ENCODE assay signal across 16 cellular contexts in genomic region chr17:29114141-29114540, GRCh38.
DNase-seq lines count a peak whose midpoint lies in the region; ATAC-seq lines count a peak whose summit lies in the region.
"Had no signal": no experiment of that assay in that cellular context is flagged by ENCODE, and none has a peak within 500 bp of the region (broad histone marks: within the 10 kb centered on the region; RNA-seq: fewer than 3 reads in every experiment).

No MANE protein-coding gene starts in this region.

- peaks cover 73 to 82% (median 80%) of the 10 kb centered on the region in 3 donors for H3K36me3 ChIP-seq in skeletal muscle tissue (ENCODE audit: control insufficient read depth in 3 of 3, insufficient read depth in 3 of 3, low read length in 3 of 3)
- H3K36me3 ChIP-seq: BE2C had no signal

- no peaks in the 10 kb centered on the region for H3K27me3 Mint-ChIP-seq in activated T-cell treated with anti-CD3 and anti-CD28 coated beads, Interleukin-2, amount 50 U/mL, for 24 hours
- H3K27me3 Mint-ChIP-seq in activated T-helper 17 cell treated with anti-CD3 and anti-CD28 coated beads, Interleukin-2, amount 50 U/mL, for 72 hours, result no peaks in the 10 kb centered on the region
- no peaks in the 10 kb centered on the region for H3K27me3 Mint-ChIP-seq in activated CD8-positive, alpha-beta memory T cell treated with anti-CD3 and anti-CD28 coated beads, Interleukin-2, amount 10 ng/mL, durations not matched to agents 7 days and 5 days

- H3K4me1 ChIP-seq in skeletal muscle tissue (ENCODE audit: control insufficient read depth in 3 of 3, insufficient read depth in 3 of 3, low read length in 3 of 3), result peaks cover 56 to 95% (median 79%) of the 10 kb centered on the region in 3 donors

- H3K4me3 Mint-ChIP-seq in activated T-cell treated with anti-CD3 and anti-CD28 coated beads, Interleukin-2, amount 50 U/mL, for 24 hours, result no peak overlapping the region
- no peak overlapping the region for H3K4me3 Mint-ChIP-seq in activated T-helper 17 cell treated with anti-CD3 and anti-CD28 coated beads, Interleukin-2, amount 50 U/mL, for 72 hours
- H3K4me3 Mint-ChIP-seq in activated CD8-positive, alpha-beta memory T cell treated with anti-CD3 and anti-CD28 coated beads, Interleukin-2, amount 10 ng/mL, durations not matched to agents 7 days and 5 days, result no peak overlapping the region
- H3K4me3 Mint-ChIP-seq: GM23338 had no signal

- H3K4me3 ChIP-seq in skeletal muscle tissue (ENCODE audit: low read length in 3 of 3), result no peak overlapping the region
- H3K4me3 ChIP-seq: GM23338 had no signal

- H3K4me1 Mint-ChIP-seq in activated T-cell treated with anti-CD3 and anti-CD28 coated beads, Interleukin-2, amount 50 U/mL, for 24 hours (ENCODE audit: low read depth), result peaks cover 12% of the 10 kb centered on the region
- H3K4me1 Mint-ChIP-seq in activated T-helper 17 cell treated with anti-CD3 and anti-CD28 coated beads, Interleukin-2, amount 50 U/mL, for 72 hours, result no peaks in the 10 kb centered on the region
- peaks cover 11% of the 10 kb centered on the region for H3K4me1 Mint-ChIP-seq in activated CD8-positive, alpha-beta memory T cell treated with anti-CD3 and anti-CD28 coated beads, Interleukin-2, amount 10 ng/mL, durations not matched to agents 7 days and 5 days

- H3K27me3 ChIP-seq in layer of hippocampus (ENCODE audit: control insufficient read depth, insufficient read depth, low read length), result no peaks in the 10 kb centered on the region
- no peaks in the 10 kb centered on the region for H3K27me3 ChIP-seq in skeletal muscle tissue (ENCODE audit: control insufficient read depth in 3 of 3, insufficient read depth in 3 of 3, low read length in 3 of 3)
- H3K27me3 ChIP-seq: BE2C had no signal

- ATAC-seq in activated T-helper 17 cell treated with anti-CD3 and anti-CD28 coated beads, Interleukin-2, amount 50 U/mL, for 72 hours (replicated peaks), result no peak
- ATAC-seq in GM21528 (IDR thresholded peaks at IDR 0.05; ENCODE audit: low FRiP score, unreplicated experiment), result no peak
- ATAC-seq in GM18867 (IDR thresholded peaks at IDR 0.05; ENCODE audit: unreplicated experiment), result no peak
- no peak for ATAC-seq in activated CD8-positive, alpha-beta memory T cell treated with anti-CD3 and anti-CD28 coated beads, Interleukin-2, amount 10 ng/mL, durations not matched to agents 7 days and 5 days
- ATAC-seq: GM23338 had no signal

- H3K27ac ChIP-seq in layer of hippocampus (ENCODE audit: low read depth, low read length), result peak overlapping the region; percentile 23
- peak overlapping the region; percentile 84 for H3K27ac ChIP-seq in skeletal muscle tissue (ENCODE audit: low read depth, low read length)

- H3K9me3 ChIP-seq in skeletal muscle tissue (ENCODE audit: control insufficient read depth in 3 of 3, low read length in 3 of 3), result no peaks in the 10 kb centered on the region
- H3K9me3 ChIP-seq: BE2C had no signal

- H3K27ac Mint-ChIP-seq in activated T-cell treated with anti-CD3 and anti-CD28 coated beads, Interleukin-2, amount 50 U/mL, for 24 hours, result peak overlapping the region; percentile 22
- H3K27ac Mint-ChIP-seq in activated T-helper 17 cell treated with anti-CD3 and anti-CD28 coated beads, Interleukin-2, amount 50 U/mL, for 72 hours, result peak overlapping the region; percentile 57
- no peak overlapping the region for H3K27ac Mint-ChIP-seq in activated CD8-positive, alpha-beta memory T cell treated with anti-CD3 and anti-CD28 coated beads, Interleukin-2, amount 10 ng/mL, durations not matched to agents 7 days and 5 days
- H3K27ac Mint-ChIP-seq: GM23338 had no signal

- H3K9me3 Mint-ChIP-seq in activated T-cell treated with anti-CD3 and anti-CD28 coated beads, Interleukin-2, amount 50 U/mL, for 24 hours, result no peaks in the 10 kb centered on the region
- H3K9me3 Mint-ChIP-seq in activated T-helper 17 cell treated with anti-CD3 and anti-CD28 coated beads, Interleukin-2, amount 50 U/mL, for 72 hours, result no peaks in the 10 kb centered on the region
- H3K9me3 Mint-ChIP-seq in activated CD8-positive, alpha-beta memory T cell treated with anti-CD3 and anti-CD28 coated beads, Interleukin-2, amount 10 ng/mL, durations not matched to agents 7 days and 5 days (ENCODE audit: low read depth), result no peaks in the 10 kb centered on the region
- H3K9me3 Mint-ChIP-seq: GM23338 had no signal

- H3K9ac ChIP-seq in skeletal muscle tissue (ENCODE audit: low read depth in 1 of 3, low read length in 3 of 3), result peak overlapping the region in 2 of 3 donors; percentile 34 to 74

- CTCF ChIA-PET in activated CD8-positive, alpha-beta memory T cell treated with anti-CD3 and anti-CD28 coated beads, Interleukin-2, amount 10 ng/mL, durations not matched to agents 7 days and 5 days (lab: Charles Lee), result interaction anchor here (1.0 to 12.9 kb wide), 7 partner anchors 11 to 387 kb away, joined by 4 to 557 read pairs (median 55); partner anchors contain the start of gene PHF12

- DNase-seq in activated T-cell treated with anti-CD3 and anti-CD28 coated beads, Interleukin-2, amount 50 U/mL, for 24 hours, result no peak
- no peak for DNase-seq in activated T-cell treated with anti-CD3 and anti-CD28 coated beads, Interleukin-2, amount 50 U/mL, for 48 hours
- no peak for DNase-seq in activated CD8-positive, alpha-beta memory T cell treated with anti-CD3 and anti-CD28 coated beads, Interleukin-2, amount 10 ng/mL, durations not matched to agents 7 days and 5 days
- DNase-seq: 8988T, BE2C, DMS 273 treated with DMSO at 0.1 percent for 48 hours, GF-D8, NCI-H187, NCI-H226, NCI-H69 had no signal

- H3K36me3 Mint-ChIP-seq in activated T-cell treated with anti-CD3 and anti-CD28 coated beads, Interleukin-2, amount 50 U/mL, for 24 hours (ENCODE audit: low read depth), result peaks cover 45% of the 10 kb centered on the region
- H3K36me3 Mint-ChIP-seq in activated T-helper 17 cell treated with anti-CD3 and anti-CD28 coated beads, Interleukin-2, amount 50 U/mL, for 72 hours (ENCODE audit: low read depth), result peaks cover 55% of the 10 kb centered on the region
- peaks cover 19% of the 10 kb centered on the region for H3K36me3 Mint-ChIP-seq in activated CD8-positive, alpha-beta memory T cell treated with anti-CD3 and anti-CD28 coated beads, Interleukin-2, amount 10 ng/mL, durations not matched to agents 7 days and 5 days
